In genomic region chr19:48395499-48395898, GRCh38 we compare ENCODE assay signal across 26 cellular contexts. TPM values are rescaled to one million over a fixed set of nuclear protein-coding genes. Genes with fewer than 3 reads are reported as not detected.
DNase-seq lines count a peak whose midpoint lies in the region; ATAC-seq and TF ChIP-seq lines count a peak whose summit lies in the region.
"Had no signal": no experiment of that assay in that cellular context is flagged by ENCODE, and none has a peak within 500 bp of the region (broad histone marks: within the 10 kb centered on the region; RNA-seq: fewer than 3 reads in every experiment).

No MANE protein-coding gene starts in this region.

- H3K27ac ChIP-seq in breast epithelium, result no peak overlapping the region
- H3K27ac ChIP-seq in mesenchymal stem cell (ENCODE audit: low read length, poor library complexity, severe bottlenecking), result no peak overlapping the region
- H3K27ac ChIP-seq: lower lobe of right lung, tibial artery had no signal

- no peak overlapping the region for H4K8ac ChIP-seq in mesenchymal stem cell (ENCODE audit: low read length)

- H3K27ac Mint-ChIP-seq in MCF 10A (ENCODE audit: low read depth, unreplicated experiment) (no peak overlapping the region), activated B cell treated with CpG ODN at 0.5 μM for 24 hours (no peak overlapping the region)
- peak overlapping the region; percentile 28 for H3K27ac Mint-ChIP-seq in stimulated activated naive B cell treated with anti-CD40 and anti-IgM and Interleukin-4, amounts not matched to agents 10 μg/mL and 1 μg/mL and 100 μg/mL, for 72 hours
- H3K27ac Mint-ChIP-seq: immature natural killer cell had no signal

- no peak overlapping the region for H2BK5ac ChIP-seq in mesenchymal stem cell (ENCODE audit: low read depth, low read length, poor library complexity, severe bottlenecking)

- peaks cover 0 to 9% of the 10 kb centered on the region in 2 donors for H3K4me1 ChIP-seq in breast epithelium
- peaks cover 37% of the 10 kb centered on the region for H3K4me1 ChIP-seq in mesenchymal stem cell (ENCODE audit: control insufficient read depth, insufficient read depth, low read depth, low read length)

- intact Hi-C loops in MCF 10A (cut with micrococcal nuclease), result no loop called here
- intact Hi-C loops in breast epithelium (cut with DNase I; ENCODE audit: low total_unique reads), result loop anchor here (10.0 kb wide), 1 partner anchor 1209 kb away; no protein-coding TSS in a partner anchor
- intact Hi-C loops in activated B cell treated with CpG ODN at 0.5 μM for 24 hours (cut with micrococcal nuclease), result no loop called here

- TF ChIP-seq CTCF in MCF 10A (IDR thresholded peaks at IDR 0.05; ENCODE audit: unreplicated experiment), result no peak
- TF ChIP-seq CTCF in breast epithelium (IDR thresholded peaks at IDR 0.05), result no peak
- no peak for TF ChIP-seq CTCF in activated B cell treated with CpG ODN at 0.5 μM for 24 hours (IDR thresholded peaks at IDR 0.05)

- no peak overlapping the region for H2AFZ ChIP-seq in mesenchymal stem cell (ENCODE audit: low read depth, low read length)

- H3K18ac ChIP-seq in mesenchymal stem cell (ENCODE audit: low read depth in 1 of 2, low read length in 2 of 2), result no peak overlapping the region

- DNase-seq in MCF 10A (ENCODE audit: unreplicated experiment) (no peak), breast epithelium (ENCODE audit: low spot score in 2 of 2) (no peak), activated B cell treated with CpG ODN at 0.5 μM for 24 hours (no peak), mesenchymal stem cell (no peak), midbrain (lab: John Stamatoyannopoulos, UW) (no peak), NCI-H748 treated with DMSO at 0.1 percent for 48 hours (lab: John Stamatoyannopoulos, UW) (no peak)
- no peak for DNase-seq in stimulated activated naive B cell treated with anti-CD40 and anti-IgM and Interleukin-4, amounts not matched to agents 10 μg/mL and 1 μg/mL and 100 μg/mL, for 72 hours
- DNase-seq: activated gamma-delta T cell; amygdala; CD4-positive, alpha-beta memory T cell; cerebellar nuclear complex; DMS79 treated with DMSO at 0.1 percent for 48 hours; GOT3; head of caudate nucleus; immature natural killer cell; lower lobe of right lung; MM.1S; NCI-H1930; NCI-H510A; Right ventricle myocardium superior; stimulated activated CD4-positive, alpha-beta T cell treated with anti-CD3 and anti-CD28 coated beads, Interleukin-15, amount 100 ng/mL, for 24 hours; T-helper 2 cell; tibial artery had no signal

- no peaks in the 10 kb centered on the region for H3K9me3 Mint-ChIP-seq in MCF 10A (ENCODE audit: unreplicated experiment)
- H3K9me3 Mint-ChIP-seq in activated B cell treated with CpG ODN at 0.5 μM for 24 hours, result peaks cover 3% of the 10 kb centered on the region
- peaks cover 8 to 10% of the 10 kb centered on the region in 2 donors for H3K9me3 Mint-ChIP-seq in stimulated activated naive B cell treated with anti-CD40 and anti-IgM and Interleukin-4, amounts not matched to agents 10 μg/mL and 1 μg/mL and 100 μg/mL, for 72 hours
- H3K9me3 Mint-ChIP-seq: CD4-positive, alpha-beta memory T cell had no signal

- H3K4me3 Mint-ChIP-seq in MCF 10A (ENCODE audit: unreplicated experiment), result peak overlapping the region; percentile 91
- peak overlapping the region; percentile 7 for H3K4me3 Mint-ChIP-seq in activated B cell treated with CpG ODN at 0.5 μM for 24 hours
- peak overlapping the region; percentile 3 to 7 for H3K4me3 Mint-ChIP-seq in stimulated activated naive B cell treated with anti-CD40 and anti-IgM and Interleukin-4, amounts not matched to agents 10 μg/mL and 1 μg/mL and 100 μg/mL, for 72 hours

- H3K36me3 ChIP-seq in breast epithelium (no peaks in the 10 kb centered on the region), mesenchymal stem cell (ENCODE audit: control insufficient read depth in 1 of 2, insufficient read depth in 2 of 2, low read depth in 1 of 2, low read length in 2 of 2) (no peaks in the 10 kb centered on the region)
- H3K36me3 ChIP-seq: lower lobe of right lung, tibial artery had no signal

- no peak overlapping the region for H3K4ac ChIP-seq in mesenchymal stem cell (ENCODE audit: low read depth in 1 of 2, low read length in 2 of 2)

- H4K91ac ChIP-seq in mesenchymal stem cell (ENCODE audit: low read length), result no peak overlapping the region

- peaks cover 22% of the 10 kb centered on the region for H3K27me3 Mint-ChIP-seq in MCF 10A (ENCODE audit: insufficient read depth, unreplicated experiment)
- peaks cover 26% of the 10 kb centered on the region for H3K27me3 Mint-ChIP-seq in activated B cell treated with CpG ODN at 0.5 μM for 24 hours
- H3K27me3 Mint-ChIP-seq in stimulated activated naive B cell treated with anti-CD40 and anti-IgM and Interleukin-4, amounts not matched to agents 10 μg/mL and 1 μg/mL and 100 μg/mL, for 72 hours, result peaks cover 46 to 47% of the 10 kb centered on the region in 2 donors

- peaks cover 14 to 41% of the 10 kb centered on the region in 2 donors for H3K27me3 ChIP-seq in breast epithelium
- H3K27me3 ChIP-seq in mesenchymal stem cell (ENCODE audit: control insufficient read depth in 1 of 2, insufficient read depth in 1 of 2, low read length in 2 of 2), result peaks cover 33 to 34% of the 10 kb centered on the region in 2 experiments

- no TSS peak for BruUV-seq in MCF 10A (replicated peaks; lab: Mats Ljungman, UMichigan)

- H2BK15ac ChIP-seq in mesenchymal stem cell (ENCODE audit: low read depth, poor library complexity, severe bottlenecking), result no peak overlapping the region

- H3K4me1 Mint-ChIP-seq in MCF 10A (ENCODE audit: insufficient read depth, unreplicated experiment) (peaks cover 43% of the 10 kb centered on the region), activated B cell treated with CpG ODN at 0.5 μM for 24 hours (peaks cover 51% of the 10 kb centered on the region)
- peaks cover 45 to 70% of the 10 kb centered on the region in 2 donors for H3K4me1 Mint-ChIP-seq in stimulated activated naive B cell treated with anti-CD40 and anti-IgM and Interleukin-4, amounts not matched to agents 10 μg/mL and 1 μg/mL and 100 μg/mL, for 72 hours

- POLR2A ChIA-PET in MCF 10A (lab: Yijun Ruan, JAX) (interaction anchor here (0.6 to 1.2 kb wide), 5 partner anchors 24 to 1159 kb away, joined by 3 to 9 read pairs (median 3); partner anchors contain the start of gene GRWD1), activated B cell treated with CpG ODN at 0.5 μM for 24 hours (lab: Charles Lee) (interaction anchor here (0.6 to 1.4 kb wide), 6 partner anchors 20 to 1656 kb away, joined by 3 to 6 read pairs (median 4); partner anchors contain the start of genes SYNGR4 and TMEM143)

- ATAC-seq in activated B cell treated with CpG ODN at 0.5 μM for 24 hours (ENCODE audit: low read depth), result no peak
- no peak for ATAC-seq in stimulated activated naive B cell treated with anti-CD40 and anti-IgM and Interleukin-4, amounts not matched to agents 10 μg/mL and 1 μg/mL and 100 μg/mL, for 72 hours (replicated peaks)
- no peak for ATAC-seq in GM18505 (IDR thresholded peaks at IDR 0.05; ENCODE audit: unreplicated experiment)
- ATAC-seq: lower lobe of right lung had no signal

- no peak overlapping the region for H2AK5ac ChIP-seq in mesenchymal stem cell (ENCODE audit: low read length, severe bottlenecking)

- H3K9me3 ChIP-seq in breast epithelium (no peaks in the 10 kb centered on the region), mesenchymal stem cell (ENCODE audit: control insufficient read depth, low read length) (no peaks in the 10 kb centered on the region)
- H3K9me3 ChIP-seq: lower lobe of right lung, tibial artery had no signal

- H3K4me2 ChIP-seq in mesenchymal stem cell (ENCODE audit: low read length, poor library complexity, severe bottlenecking), result no peak overlapping the region

- WGBS in mesenchymal stem cell, result 60% methylated on average over 7 of the region's 9 CpGs

- H3K36me3 Mint-ChIP-seq in MCF 10A (ENCODE audit: insufficient read depth, unreplicated experiment) (peaks cover 7% of the 10 kb centered on the region), activated B cell treated with CpG ODN at 0.5 μM for 24 hours (ENCODE audit: low read depth) (peaks cover 5% of the 10 kb centered on the region)
- peaks cover 3 to 10% of the 10 kb centered on the region in 2 donors for H3K36me3 Mint-ChIP-seq in stimulated activated naive B cell treated with anti-CD40 and anti-IgM and Interleukin-4, amounts not matched to agents 10 μg/mL and 1 μg/mL and 100 μg/mL, for 72 hours

- H3K4me3 ChIP-seq in breast epithelium (no peak overlapping the region), mesenchymal stem cell (ENCODE audit: insufficient read depth in 1 of 2, low read depth in 1 of 2, low read length in 2 of 2) (no peak overlapping the region)
- H3K4me3 ChIP-seq: lower lobe of right lung, tibial artery had no signal

- no peak overlapping the region for H3K23ac ChIP-seq in mesenchymal stem cell (ENCODE audit: low read length in 2 of 2)

- peak overlapping the region; percentile 32 for H3K9ac ChIP-seq in mesenchymal stem cell (ENCODE audit: low read length)

- H2BK12ac ChIP-seq in mesenchymal stem cell (ENCODE audit: low read length in 2 of 2), result no peak overlapping the region

- no peak overlapping the region for H3K14ac ChIP-seq in mesenchymal stem cell (ENCODE audit: low read length in 2 of 2)

- H2BK120ac ChIP-seq in mesenchymal stem cell (ENCODE audit: low read depth, low read length), result no peak overlapping the region

- CTCF ChIA-PET in MCF 10A (lab: Yijun Ruan, JAX), result interaction anchor here (0.6 to 0.7 kb wide), 4 partner anchors 25 to 693 kb away, joined by 3 read pairs; no protein-coding TSS in a partner anchor
- CTCF ChIA-PET in activated B cell treated with CpG ODN at 0.5 μM for 24 hours (lab: Charles Lee), result no interaction called here

- H3K79me1 ChIP-seq in mesenchymal stem cell (replicated peaks; ENCODE audit: low read length, poor library complexity, severe bottlenecking), result peaks cover 3% of the 10 kb centered on the region

- TF ChIP-seq POLR2A in breast epithelium (IDR thresholded peaks at IDR 0.05) (no peak), GM18505 (IDR thresholded peaks at IDR 0.05; ENCODE audit: borderline replicate concordance, extremely low read depth, insufficient read depth, insufficient read length) (no peak)

RNA-seq across cellular contexts. Expression of gene GRIN2D, which starts 2.0 kb away (rescaled TPM):
- total RNA-seq in MCF 10A (2022), result 0.35 and 0.39 TPM in 2 replicates
- under 1 TPM in 2 of 3 donors, not detected in 1; 0.32 to 0.33 TPM for total RNA-seq in breast epithelium
- 0.93 and 1.2 TPM in 2 replicates for total RNA-seq in activated B cell treated with CpG ODN at 0.5 μM for 24 hours
- polyA plus RNA-seq in mesenchymal stem cell (2013, experiment 1 of 2), result 3.2 TPM
- polyA plus RNA-seq in mesenchymal stem cell (2013, experiment 2 of 2), result 2.7 TPM
- polyA plus RNA-seq: CD4-positive, alpha-beta memory T cell; immature natural killer cell had no signal

RNA-seq across cellular contexts. Expression of gene KDELR1, which starts 4.1 kb away (rescaled TPM):
- total RNA-seq in MCF 10A (2022) (113 and 134 TPM in 2 replicates), breast epithelium (10 to 100 TPM; 66.2 to 85.0 (median 68.5) TPM), activated B cell treated with CpG ODN at 0.5 μM for 24 hours (50.8 and 51.9 TPM in 2 replicates)
- polyA plus RNA-seq in mesenchymal stem cell (2013, experiment 1 of 2), result 602 TPM
- 596 TPM for polyA plus RNA-seq in mesenchymal stem cell (2013, experiment 2 of 2)

RNA-seq across cellular contexts. Expression of gene SYNGR4, which starts 31.3 kb away (rescaled TPM):
- not detected in 2 replicates for total RNA-seq in MCF 10A (2022)
- total RNA-seq in breast epithelium, result not detected
- total RNA-seq in activated B cell treated with CpG ODN at 0.5 μM for 24 hours, result not detected in 2 replicates
- not detected for polyA plus RNA-seq in mesenchymal stem cell (2013, experiment 1 of 2)
- polyA plus RNA-seq in mesenchymal stem cell (2013, experiment 2 of 2), result not detected
- total RNA-seq: CD4-positive, alpha-beta memory T cell; fibroblast of lung; lower lobe of right lung; renal cortical epithelial cell; Right ventricle myocardium superior had no signal
- polyA plus RNA-seq: CD4-positive, alpha-beta memory T cell; fibroblast of lung; immature natural killer cell had no signal

RNA-seq across cellular contexts. Expression of gene TMEM143, which starts 31.8 kb away (rescaled TPM):
- total RNA-seq in MCF 10A (2022), result 6.0 and 7.6 TPM in 2 replicates
- 10 to 100 TPM in 1 of 3 donors, 1 to 10 TPM in 2; 5.9 to 10.5 (median 6.2) TPM for total RNA-seq in breast epithelium
- total RNA-seq in activated B cell treated with CpG ODN at 0.5 μM for 24 hours, result 10.2 and 10.5 TPM in 2 replicates
- 3.7 TPM for polyA plus RNA-seq in mesenchymal stem cell (2013, experiment 1 of 2)
- 3.8 TPM for polyA plus RNA-seq in mesenchymal stem cell (2013, experiment 2 of 2)

RNA-seq across cellular contexts. Expression of gene GRWD1, which starts 50.3 kb away (rescaled TPM):
- total RNA-seq in MCF 10A (2022) (45.1 and 55.8 TPM in 2 replicates), breast epithelium (10 to 100 TPM; 25.0 to 35.4 (median 30.1) TPM), activated B cell treated with CpG ODN at 0.5 μM for 24 hours (63.4 and 71.4 TPM in 2 replicates)
- 10.0 TPM for polyA plus RNA-seq in mesenchymal stem cell (2013, experiment 1 of 2)
- 9.0 TPM for polyA plus RNA-seq in mesenchymal stem cell (2013, experiment 2 of 2)

Comparison
In these comparisons a context has a peak if more than half of its experiments do, and no peak if none do; other contexts are left out.
1. H3K4me3 Mint-ChIP-seq: peak in every context shown above with its lines; median percentile 91 in MCF 10A; 7 in activated B cell treated with CpG ODN at 0.5 μM for 24 hours; 5 in stimulated activated naive B cell treated with anti-CD40 and anti-IgM and Interleukin-4, amounts not matched to agents 10 μg/mL and 1 μg/mL and 100 μg/mL, for 72 hours.